8 cellular contexts compared by ENCODE assay signal in genomic region chr22:18091916-18092526, GRCh38. TPM values are rescaled to one million over a fixed set of nuclear protein-coding genes. Genes with fewer than 3 reads are reported as not detected.
DNase-seq lines count a peak whose midpoint lies in the region; ATAC-seq and TF ChIP-seq lines count a peak whose summit lies in the region.

No MANE protein-coding gene starts in this region.

- peak overlapping the region; percentile 37 for H3K4me3 ChIP-seq in AG04450 (ENCODE audit: low read depth, low read length)
- peak overlapping the region; percentile 39 for H3K4me3 ChIP-seq in MM.1S (ENCODE audit: low read length)
- peak overlapping the region; percentile 22 to 51 (median 38) for H3K4me3 ChIP-seq in right lobe of liver
- peak overlapping the region in 3 of 4 donors; percentile 17 to 39 (median 35) for H3K4me3 ChIP-seq in upper lobe of left lung

- no peak overlapping the region for H2AFZ ChIP-seq in MM.1S (ENCODE audit: low read length)

- H3K9ac ChIP-seq in MM.1S (ENCODE audit: low read length): peak overlapping the region; percentile 24; the same call in 1 of the 2 replicates

- H3K4me1 ChIP-seq in MM.1S (ENCODE audit: low read length) (peaks cover 26% of the 10 kb centered on the region), right lobe of liver (peaks cover 0 to 12% (median 3%) of the 10 kb centered on the region in 4 donors), upper lobe of left lung (peaks cover 0 to 5% (median 1%) of the 10 kb centered on the region in 4 donors)

- peaks cover 14% of the 10 kb centered on the region for H3K4me1 Mint-ChIP-seq in MCF 10A (ENCODE audit: insufficient read depth, unreplicated experiment)
- H3K4me1 Mint-ChIP-seq in HFFc6 (ENCODE audit: low read depth): no peaks in the 10 kb centered on the region; the same call in 1 of the 2 replicates

- intact Hi-C loops in MCF 10A (cut with micrococcal nuclease): loop anchor here (1.0 kb wide), 1 partner anchor 262 kb away; no protein-coding TSS in a partner anchor
- intact Hi-C loops in right lobe of liver (cut with DNase I): no loop called here

- TF ChIP-seq CTCF in AG04450 (IDR thresholded peaks at IDR 0.05; ENCODE audit: low read depth, low read length) (peak; percentile 11; the same call in 1 of the 2 replicates), MM.1S (IDR thresholded peaks at IDR 0.05; ENCODE audit: low read length) (no peak), MCF 10A (IDR thresholded peaks at IDR 0.05; ENCODE audit: unreplicated experiment) (no peak), right lobe of liver (IDR thresholded peaks at IDR 0.05) (peak in 3 of 4 donors; percentile 18 to 34 (median 27)), upper lobe of left lung (IDR thresholded peaks at IDR 0.05) (no peak), HFFc6 (IDR thresholded peaks at IDR 0.05) (no peak)

- H3K27ac ChIP-seq in AG04450 (ENCODE audit: low read depth, low read length): peak overlapping the region; percentile 83
- H3K27ac ChIP-seq in MM.1S (ENCODE audit: low read length): peak overlapping the region; percentile 65
- peak overlapping the region; percentile 80 to 87 (median 85) for H3K27ac ChIP-seq in right lobe of liver
- H3K27ac ChIP-seq in upper lobe of left lung: peak overlapping the region; percentile 78 to 93 (median 84)

- H3K36me3 Mint-ChIP-seq in MCF 10A (ENCODE audit: insufficient read depth, unreplicated experiment) (peaks cover 32% of the 10 kb centered on the region), HFFc6 (ENCODE audit: low read depth) (peaks cover 24% of the 10 kb centered on the region)

- peak overlapping the region; percentile 64 for H3K4me2 ChIP-seq in MM.1S (ENCODE audit: low read depth, low read length)

- no TSS peak for BruUV-seq in MCF 10A (replicated peaks; lab: Mats Ljungman, UMichigan)

- POLR2A ChIA-PET in AG04450 (lab: Yijun Ruan, JAX) (interaction anchor here (1.0 kb wide), 1 partner anchor 14 kb away, joined by 3 read pairs; the partner anchor contains the start of gene PEX26), MCF 10A (lab: Yijun Ruan, JAX) (interaction anchor here (0.6 to 7.8 kb wide), 5 partner anchors 14 to 59 kb away, joined by 3 to 70 read pairs (median 3); partner anchors contain the start of gene PEX26)

- no peak for DNase-seq in AG04450 (ENCODE audit: low read depth, low spot score)
- DNase-seq in MM.1S: peak; percentile 62
- DNase-seq in MCF 10A (ENCODE audit: unreplicated experiment): peak; percentile 76
- peak; percentile 85 to 92 (median 90) for DNase-seq in right lobe of liver
- DNase-seq in upper lobe of left lung: peak in 1 of 2 donors; percentile 90
- no peak for DNase-seq in HFFc6

- no peaks in the 10 kb centered on the region for H3K9me2 ChIP-seq in MM.1S (replicated peaks; ENCODE audit: insufficient read depth, low read length)

- 14% methylated on average over 18 of the region's 22 CpGs for WGBS in right lobe of liver (ENCODE audit: insufficient coverage, low coverage, low lambda C conversion rate, missing lambda C conversion rate)
- WGBS in upper lobe of left lung, 2 donors: 32 to 57% methylated on average over 18 to 22 of the region's 22 CpGs

- H3K4me3 Mint-ChIP-seq in MCF 10A (ENCODE audit: unreplicated experiment): peak overlapping the region; percentile 75
- no peak overlapping the region for H3K4me3 Mint-ChIP-seq in HFFc6

- H3K79me2 ChIP-seq in MM.1S (ENCODE audit: low read length): peaks cover 12% of the 10 kb centered on the region; the same call in 1 of the 2 replicates

- H3K9me3 Mint-ChIP-seq in MCF 10A (ENCODE audit: unreplicated experiment) (no peaks in the 10 kb centered on the region), HFFc6 (no peaks in the 10 kb centered on the region)

- CTCF ChIA-PET in AG04450 (lab: Charles Lee): no interaction called here
- CTCF ChIA-PET in MCF 10A (lab: Yijun Ruan, JAX): interaction anchor here (0.6 to 6.6 kb wide), 9 partner anchors 12 to 1554 kb away, joined by 3 to 48 read pairs (median 3); partner anchors contain the start of gene PEX26

- H3K27me3 Mint-ChIP-seq in MCF 10A (ENCODE audit: insufficient read depth, unreplicated experiment): no peaks in the 10 kb centered on the region
- H3K27me3 Mint-ChIP-seq in HFFc6 (ENCODE audit: insufficient read depth): no peaks in the 10 kb centered on the region

- no peaks in the 10 kb centered on the region for H3K27me3 ChIP-seq in AG04450 (ENCODE audit: control insufficient read depth, insufficient read depth, low read length)
- H3K27me3 ChIP-seq in MM.1S (replicated peaks; ENCODE audit: insufficient read depth, low read length): no peaks in the 10 kb centered on the region
- H3K27me3 ChIP-seq in right lobe of liver: no peaks in the 10 kb centered on the region
- H3K27me3 ChIP-seq in upper lobe of left lung: no peaks in the 10 kb centered on the region

- TF ChIP-seq POLR2A in right lobe of liver (IDR thresholded peaks at IDR 0.05): peak; percentile 70
- TF ChIP-seq POLR2A in upper lobe of left lung (IDR thresholded peaks at IDR 0.05): no peak

- H3K36me3 ChIP-seq in MM.1S (replicated peaks; ENCODE audit: insufficient read depth, low read length): peaks cover 3% of the 10 kb centered on the region; the same call in 1 of the 2 replicates
- H3K36me3 ChIP-seq in right lobe of liver: peaks cover 0 to 17% (median 9%) of the 10 kb centered on the region in 4 donors
- H3K36me3 ChIP-seq in upper lobe of left lung: peaks cover 7 to 39% (median 24%) of the 10 kb centered on the region in 4 donors

- ATAC-seq in right lobe of liver (peak; percentile 90 to 96 (median 94)), upper lobe of left lung (ENCODE audit: low FRiP score in 2 of 2) (peak; percentile 67 to 94), HG03460 (IDR thresholded peaks at IDR 0.05; ENCODE audit: unreplicated experiment) (no peak), HG03378 (IDR thresholded peaks at IDR 0.05; ENCODE audit: unreplicated experiment) (no peak)

- H3K27ac Mint-ChIP-seq in MCF 10A (ENCODE audit: low read depth, unreplicated experiment) (peak overlapping the region; percentile 97), HFFc6 (no peak overlapping the region)

- TF ChIP-seq EP300 in upper lobe of left lung (IDR thresholded peaks at IDR 0.05): no peak

- H3K9me3 ChIP-seq in AG04450 (ENCODE audit: control insufficient read depth, insufficient read depth, low read length) (no peaks in the 10 kb centered on the region; the same call in 1 of the 2 replicates), MM.1S (replicated peaks; ENCODE audit: insufficient read depth, low read length) (no peaks in the 10 kb centered on the region), right lobe of liver (no peaks in the 10 kb centered on the region), upper lobe of left lung (no peaks in the 10 kb centered on the region)

- no peaks in the 10 kb centered on the region for H4K20me1 ChIP-seq in MM.1S (ENCODE audit: insufficient read depth, low read length)

- H3F3A ChIP-seq in MM.1S (ENCODE audit: insufficient read depth, low read length): peaks cover 10% of the 10 kb centered on the region; the same call in 1 of the 2 replicates

RNA-seq across cellular contexts. Expression of gene PEX26, which starts 14.2 kb away (rescaled TPM):
- 20.8 and 24.8 TPM in 2 replicates for polyA plus RNA-seq in AG04450 (2011; rRNA removed)
- 27.3 and 35.8 TPM in 2 replicates for polyA minus RNA-seq in AG04450 (2011; rRNA and poly(A)+ RNA removed)
- total RNA-seq in MCF 10A (2022) (41.0 and 47.1 TPM in 2 replicates), right lobe of liver (10 to 100 TPM; 22.7 to 42.5 (median 25.0) TPM), upper lobe of left lung (10 to 100 TPM; 17.2 to 42.1 (median 32.9) TPM)
- 10 to 100 TPM; 38.9 to 49.8 (median 43.5) TPM for total RNA-seq in HFFc6 (2021; fragmentation: NEBNext Ultra II Directional; extraction: Animal tissue kit (Norgen Biotek cat#: 25700))

RNA-seq across cellular contexts. Expression of gene TUBA8, which starts 18.6 kb away (rescaled TPM):
- 2.7 and 3.0 TPM in 2 replicates for polyA plus RNA-seq in AG04450 (2011; rRNA removed)
- 2.7 and 3.5 TPM in 2 replicates for polyA minus RNA-seq in AG04450 (2011; rRNA and poly(A)+ RNA removed)
- total RNA-seq in MCF 10A (2022) (0.66 TPM in 1 of 2 replicates, not detected in the other), right lobe of liver (1 to 10 TPM in 4 of 6 experiments, under 1 TPM in 2; 0.58 to 4.8 (median 1.7) TPM), upper lobe of left lung (1 to 10 TPM in 1 of 6 donors, under 1 TPM in 4, not detected in 1; 0.61 to 1.2 (median 0.81) TPM)
- under 1 TPM; 0.14 to 0.43 (median 0.29) TPM for total RNA-seq in HFFc6 (2021; fragmentation: NEBNext Ultra II Directional; extraction: Animal tissue kit (Norgen Biotek cat#: 25700))

RNA-seq across cellular contexts. Expression of gene USP18, which starts 57.9 kb away (rescaled TPM):
- polyA plus RNA-seq in AG04450 (2011; rRNA removed): 25.2 and 26.7 TPM in 2 replicates
- 12.2 and 14.6 TPM in 2 replicates for polyA minus RNA-seq in AG04450 (2011; rRNA and poly(A)+ RNA removed)
- total RNA-seq in MCF 10A (2022) (2.1 TPM in 2 replicates), right lobe of liver (1 to 10 TPM; 3.2 to 8.9 (median 4.6) TPM), upper lobe of left lung (10 to 100 TPM in 5 of 6 donors, 1 to 10 TPM in 1; 9.1 to 13.4 (median 12.2) TPM)
- total RNA-seq in HFFc6 (2021; fragmentation: NEBNext Ultra II Directional; extraction: Animal tissue kit (Norgen Biotek cat#: 25700)): 1 to 10 TPM; 1.6 to 2.9 (median 2.4) TPM

Comparison
In these comparisons a context has a peak if more than half of its experiments do, and no peak if none do; other contexts are left out.
1. DNase-seq: peak in MM.1S (single experiment), MCF 10A (single experiment) and right lobe of liver (3 of 3); none in AG04450 (single experiment) and HFFc6 (single experiment).
2. CTCF ChIP-seq: peak in AG04450 (single experiment) and right lobe of liver (3 of 4); none in MM.1S (single experiment), MCF 10A (single experiment), upper lobe of left lung (0 of 6) and HFFc6 (single experiment).
3. ATAC-seq: peak in right lobe of liver (4 of 4) and upper lobe of left lung (2 of 2); none in HG03460 (single experiment) and HG03378 (single experiment).
4. Peak in every context shown above with its lines, with median percentiles within 50 percentile points of each other: H3K27ac ChIP-seq and H3K4me3 ChIP-seq.